In genomic region chr1:27154991-27155781, GRCh38 we compare ENCODE assay signal across 7 cellular contexts. TPM values are rescaled to one million over a fixed set of nuclear protein-coding genes. Genes with fewer than 3 reads are reported as not detected.
DNase-seq lines count a peak whose midpoint lies in the region; ATAC-seq and TF ChIP-seq lines count a peak whose summit lies in the region.

Gene SLC9A1 (minus strand): TSS chr1:27155125. CDS start chr1:27154334, 791 bp downstream.

- H3K79me2 ChIP-seq in hepatocyte, result peaks cover 45% of the 10 kb centered on the region

- no peaks in the 10 kb centered on the region for H3K9me2 ChIP-seq in hepatocyte (replicated peaks; ENCODE audit: insufficient read depth)

- peaks cover 36% of the 10 kb centered on the region for H3K4me1 ChIP-seq in hepatocyte (ENCODE audit: insufficient read depth)

- peak; percentile 84 for ATAC-seq in HG02884 (IDR thresholded peaks at IDR 0.05; ENCODE audit: unreplicated experiment)

- peak within 1 kb of the TSS; percentile 82 for H3K27ac ChIP-seq in hepatocyte

- peaks cover 7% of the 10 kb centered on the region for H4K20me1 ChIP-seq in hepatocyte (ENCODE audit: insufficient read depth, poor library complexity, severe bottlenecking)

- 5% methylated on average over 35 of the region's 40 CpGs for whole genome bisulfite sequencing in hepatocyte (ENCODE audit: low lambda C conversion rate, missing lambda C conversion rate)

- no peaks in the 10 kb centered on the region for H3K36me3 ChIP-seq in hepatocyte (replicated peaks; ENCODE audit: insufficient read depth, low read depth)

- peak within 1 kb of the TSS; percentile 92 for H3K4me2 ChIP-seq in hepatocyte

- TF ChIP-seq CTCF in astrocyte of the cerebellum (IDR thresholded peaks at IDR 0.05; ENCODE audit: low read depth, low read length, missing control alignments), result peak; percentile 88
- peak; percentile 86 for TF ChIP-seq CTCF in hepatocyte (IDR thresholded peaks at IDR 0.05; ENCODE audit: poor library complexity)

- H2AFZ ChIP-seq in hepatocyte, result peak within 1 kb of the TSS; percentile 46

- no peaks in the 10 kb centered on the region for H3K27me3 ChIP-seq in hepatocyte

- peak within 1 kb of the TSS; percentile 64 for H3K4me3 ChIP-seq in astrocyte of the cerebellum (ENCODE audit: low read depth, low read length)
- peak within 1 kb of the TSS; percentile 66 for H3K4me3 ChIP-seq in hepatocyte

- in situ Hi-C loops in astrocyte of the cerebellum (cut with HindIII; ENCODE audit: low sequenced_read_pairs), result no loop called here

- TF ChIP-seq POLR2A in GM15510 (IDR thresholded peaks at IDR 0.05; ENCODE audit: borderline replicate concordance, extremely low read depth, insufficient read length), result peak; percentile 100

- H3K9me3 ChIP-seq in hepatocyte (ENCODE audit: low read depth), result no peaks in the 10 kb centered on the region

- DNase-seq in NCI-H1694 (lab: John Stamatoyannopoulos, UW) (peak; percentile 61), T-helper 22 cell (ENCODE audit: low read depth) (peak; percentile 84), astrocyte of the cerebellum (ENCODE audit: low read depth) (peak; percentile 73), hepatocyte (ENCODE audit: low spot score) (peak; percentile 96), retina (peak; percentile 91)

RNA-seq across cellular contexts. Expression of gene SLC9A1, which starts in this region (rescaled TPM):
- total RNA-seq in hepatocyte, result 9.7 and 13.3 TPM in 2 replicates
- 29.8 and 31.3 TPM in 2 replicates for polyA plus RNA-seq in hepatocyte

Comparison
In these comparisons a context has a peak if more than half of its experiments do, and no peak if none do; other contexts are left out.
1. Peak in every context shown above with its lines: DNase-seq, ATAC-seq, H3K4me3 ChIP-seq and H3K27ac ChIP-seq.